ENCODE assay signal across 8 cellular contexts in the genomic region with DNA sequence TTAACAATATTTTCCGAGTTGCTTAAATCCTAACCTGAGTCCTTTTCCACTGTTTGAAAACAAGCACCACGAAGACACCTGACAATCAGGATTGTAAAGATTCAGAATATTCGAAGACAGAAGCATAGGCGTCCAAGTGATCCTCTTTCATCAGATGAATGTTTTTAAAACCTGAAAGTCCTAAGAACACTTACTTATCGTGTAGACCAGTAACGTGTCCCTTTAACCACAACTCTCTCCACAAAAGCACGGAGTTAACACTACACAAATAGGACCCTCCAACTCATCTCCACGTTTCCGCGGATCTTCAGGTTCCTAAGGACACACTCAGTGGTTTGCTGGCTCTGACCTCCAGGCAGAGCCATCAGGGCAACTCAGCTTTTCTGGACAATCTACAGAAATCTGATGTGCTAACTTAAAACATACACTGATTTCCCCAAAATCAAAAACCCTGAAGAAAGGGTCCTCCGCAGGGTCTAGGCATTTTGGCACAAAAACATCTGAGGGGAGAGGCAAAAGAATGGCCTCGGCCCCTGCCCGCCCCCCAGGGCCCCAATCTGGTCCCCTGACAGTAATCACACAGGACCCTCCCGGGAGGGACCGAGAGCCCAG. TPM values are rescaled to one million over a fixed set of nuclear protein-coding genes. Genes with fewer than 3 reads are reported as not detected.
DNase-seq lines count a peak whose midpoint lies in the region; ATAC-seq, FAIRE-seq and TF ChIP-seq lines count a peak whose summit lies in the region.

No MANE protein-coding gene starts in this region.

- peak overlapping the region; percentile 71 to 82 (median 77) for H3K4me3 ChIP-seq in H1 (ENCODE audit: extremely low read depth in 1 of 4, insufficient read depth in 2 of 4, low read depth in 3 of 4, low read length in 4 of 4)

- H3K4ac ChIP-seq in H1 (replicated peaks; ENCODE audit: insufficient read length, low read depth, low read length), result no peak overlapping the region

- CTCF ChIA-PET in H1 (lab: Charles Lee; ENCODE audit: partially characterized antibody), result interaction anchor here (0.6 kb wide), 1 partner anchor 204 kb away, joined by 3 read pairs; no protein-coding TSS in a partner anchor

- H3K4me3 Mint-ChIP-seq in activated naive CD4-positive, alpha-beta T cell treated with anti-CD3 and anti-CD28 coated beads, Interleukin-2, amount 50 U/mL, for 24 hours, result peak overlapping the region; percentile 91
- peak overlapping the region; percentile 88 to 91 (median 90) for H3K4me3 Mint-ChIP-seq in nephron

- H3K36me3 Mint-ChIP-seq in activated naive CD4-positive, alpha-beta T cell treated with anti-CD3 and anti-CD28 coated beads, Interleukin-2, amount 50 U/mL, for 24 hours, result peaks cover 3% of the 10 kb centered on the region
- peaks cover 4% of the 10 kb centered on the region for H3K36me3 Mint-ChIP-seq in nephron (ENCODE audit: low read depth)

- TF ChIP-seq RAD21 in H1 (IDR thresholded peaks at IDR 0.05 in 1 of 2, conservative IDR thresholded peaks at IDR 0.05 in 1 of 2; ENCODE audit: low read depth in 2 of 2, low read length in 2 of 2), result no peak

- no peak for FAIRE-seq in H1 (lab: Jason Lieb, UNC)

- no peak for DNase-seq in activated naive CD4-positive, alpha-beta T cell (lab: John Stamatoyannopoulos, UW)
- peak; percentile 11 for DNase-seq in RPMI7951 (ENCODE audit: low read depth)
- DNase-seq in H1 (ENCODE audit: low read depth in 1 of 2, low spot score in 2 of 2), result no peak
- no peak for DNase-seq in kidney glomerular epithelial cell (lab: John Stamatoyannopoulos, UW)
- no peak for DNase-seq in NCI-H226

- H3K56ac ChIP-seq in H1 (replicated peaks; ENCODE audit: insufficient read length, low read depth, low read length), result no peak overlapping the region

- H3K18ac ChIP-seq in H1 (ENCODE audit: extremely low read depth, low read length), result no peak overlapping the region

- H3K36me3 ChIP-seq in H1 (ENCODE audit: control insufficient read depth in 2 of 4, insufficient read depth in 4 of 4, low read length in 3 of 4), result no peaks in the 10 kb centered on the region; a peak in 1 of 8 replicates

- peaks cover 14 to 54% of the 10 kb centered on the region in 2 experiments for H3K79me2 ChIP-seq in H1 (ENCODE audit: control insufficient read depth in 1 of 2, insufficient read depth in 2 of 2, low read length in 2 of 2)

- H3K4me2 ChIP-seq in H1 (ENCODE audit: insufficient read depth in 1 of 2, low read depth in 2 of 2, low read length in 2 of 2), result peak overlapping the region; percentile 66 to 83

- H3K9ac ChIP-seq in H1 (replicated peaks in 1 of 4; ENCODE audit: extremely low read depth in 1 of 4, low read depth in 3 of 4, low read length in 3 of 4), result peak overlapping the region; percentile 41 to 94 (median 64); a peak in 6 of 7 replicates

- H3K79me1 ChIP-seq in H1 (ENCODE audit: low read depth, low read length), result peaks cover 3% of the 10 kb centered on the region; the same call in 1 of the 2 replicates

- peaks cover 5 to 6% of the 10 kb centered on the region in 2 experiments for H4K20me1 ChIP-seq in H1 (replicated peaks in 1 of 2; ENCODE audit: control insufficient read depth in 1 of 2, insufficient read depth in 2 of 2, low read length in 2 of 2)

- H3K23me2 ChIP-seq in H1 (ENCODE audit: low read depth, low read length), result peaks cover 4% of the 10 kb centered on the region; the same call in 1 of the 2 replicates

- H4K8ac ChIP-seq in H1 (ENCODE audit: extremely low read depth, insufficient read depth, low read length), result no peak overlapping the region

- no peak overlapping the region for H2BK12ac ChIP-seq in H1 (ENCODE audit: low read depth, low read length)

- ATAC-seq in HG02840 (IDR thresholded peaks at IDR 0.05; ENCODE audit: low FRiP score, unreplicated experiment), result no peak

- H3K27ac Mint-ChIP-seq in activated naive CD4-positive, alpha-beta T cell treated with anti-CD3 and anti-CD28 coated beads, Interleukin-2, amount 50 U/mL, for 24 hours, result peak overlapping the region; percentile 80
- peak overlapping the region; percentile 65 to 97 (median 71) for H3K27ac Mint-ChIP-seq in nephron

- no peak overlapping the region for H4K91ac ChIP-seq in H1 (replicated peaks; ENCODE audit: insufficient read length, low read length)

- no peaks in the 10 kb centered on the region; a peak in 1 of 4 replicates for H3K9me3 ChIP-seq in H1 (ENCODE audit: insufficient read depth in 2 of 2, low read depth in 1 of 2, low read length in 1 of 2)

- POLR2A ChIA-PET in H1 (lab: Charles Lee; ENCODE audit: partially characterized antibody), result interaction anchor here (0.6 to 2.1 kb wide), 5 partner anchors 11 to 206 kb away, joined by 3 to 5 read pairs (median 3); no protein-coding TSS in a partner anchor

- no peaks in the 10 kb centered on the region for H3K27me3 Mint-ChIP-seq in activated naive CD4-positive, alpha-beta T cell treated with anti-CD3 and anti-CD28 coated beads, Interleukin-2, amount 50 U/mL, for 24 hours
- H3K27me3 Mint-ChIP-seq in nephron (ENCODE audit: low read depth), result no peaks in the 10 kb centered on the region

- no peak overlapping the region for H4K5ac ChIP-seq in H1 (ENCODE audit: insufficient read length, low read depth, low read length)

- H3K4me1 ChIP-seq in H1 (replicated peaks in 1 of 4; ENCODE audit: control insufficient read depth in 3 of 4, insufficient read depth in 4 of 4, low read length in 3 of 4), result peaks cover 0 to 2% (median 2%) of the 10 kb centered on the region in 4 experiments; a peak in 3 of 7 replicates

- no peak overlapping the region for H3K23ac ChIP-seq in H1 (ENCODE audit: insufficient read length)

- H2BK120ac ChIP-seq in H1 (replicated peaks; ENCODE audit: low read depth, low read length), result no peak overlapping the region

- H2BK20ac ChIP-seq in H1 (ENCODE audit: low read length), result no peak overlapping the region

- no peaks in the 10 kb centered on the region for H3K9me3 Mint-ChIP-seq in activated naive CD4-positive, alpha-beta T cell treated with anti-CD3 and anti-CD28 coated beads, Interleukin-2, amount 50 U/mL, for 24 hours
- no peaks in the 10 kb centered on the region for H3K9me3 Mint-ChIP-seq in nephron

- no peak overlapping the region for H3K27ac ChIP-seq in H1 (ENCODE audit: low read depth, low read length)

- H2AK5ac ChIP-seq in H1 (ENCODE audit: low read depth, low read length), result no peak overlapping the region; the same call in 1 of the 2 replicates

- H2BK5ac ChIP-seq in H1 (ENCODE audit: low read depth, low read length), result no peak overlapping the region

- H2BK15ac ChIP-seq in H1 (ENCODE audit: low read length), result no peak overlapping the region

- no peak for TF ChIP-seq EP300 in H1 (IDR thresholded peaks at IDR 0.05; ENCODE audit: borderline replicate concordance in 1 of 2, low read depth in 2 of 2, low read length in 2 of 2)

- H3K27me3 ChIP-seq in H1 (replicated peaks in 1 of 4; ENCODE audit: control insufficient read depth in 3 of 4, extremely low read depth in 1 of 4, insufficient read depth in 3 of 4, low read length in 3 of 4), result no peaks in the 10 kb centered on the region

- no peak overlapping the region for H3K14ac ChIP-seq in H1 (ENCODE audit: insufficient read length)

- H3K4me1 Mint-ChIP-seq in activated naive CD4-positive, alpha-beta T cell treated with anti-CD3 and anti-CD28 coated beads, Interleukin-2, amount 50 U/mL, for 24 hours, result peaks cover 54% of the 10 kb centered on the region
- H3K4me1 Mint-ChIP-seq in nephron, result peaks cover 54% of the 10 kb centered on the region

- H2AFZ ChIP-seq in H1 (ENCODE audit: low read length), result no peak overlapping the region

- no peak for TF ChIP-seq POLR2A in H1 (IDR thresholded peaks at IDR 0.05; ENCODE audit: control extremely low read depth in 1 of 2, low read depth in 2 of 2, low read length in 2 of 2)

- 12% methylated on average over 13 of the region's 15 CpGs; no CpG with 5 or more reads in 1 of the 2 experiments for WGBS in H1 (ENCODE audit: extremely low coverage in 1 of 2, insufficient coverage in 1 of 2, insufficient read length in 1 of 2, insufficient replicate concordance in 2 of 2, low coverage in 1 of 2, low lambda C conversion rate in 2 of 2, missing lambda C conversion rate in 1 of 2), 2 experiments

- TF ChIP-seq CTCF in H1 (IDR thresholded peaks at IDR 0.05; ENCODE audit: control extremely low read depth in 1 of 3, insufficient read depth in 1 of 3, low read depth in 1 of 3, low read length in 3 of 3), result no peak
- no peak for TF ChIP-seq CTCF in nephron (IDR thresholded peaks at IDR 0.05; ENCODE audit: unreplicated experiment in 3 of 3)

TF ChIP-seq in H1, 55 proteins besides CTCF, POLR2A, EP300 and RAD21:
- TF ChIP-seq ASH2L (IDR thresholded peaks at IDR 0.05; ENCODE audit: low read length) (peak; percentile 61), CHD1 (IDR thresholded peaks at IDR 0.05; ENCODE audit: low read depth, low read length) (no peak)

RNA-seq across cellular contexts. Expression of a gene that starts 1.1 kb away (rescaled TPM):
- 34.1 and 34.2 TPM in 2 replicates for total RNA-seq in RPMI7951 (2014; rRNA removed; shearing (Covaris generic))
- total RNA-seq in H1 (2021; fragmentation: NEBNext Ultra II Directional; extraction: Animal tissue kit (Norgen Biotek cat#: 25700)), result 60.2 and 61.8 TPM in 2 replicates
- 8.1 and 11.9 TPM in 2 replicates for polyA plus RNA-seq in H1 (2011; rRNA removed)
- polyA plus RNA-seq in H1 (2011; cell fraction: cytosol; rRNA removed), result 15.2 TPM
- polyA plus RNA-seq in H1 (2011; cell fraction: nucleus; rRNA removed), result 33.2 TPM
- polyA plus RNA-seq in H1 (2012, experiment 1 of 2), result 18.4 to 26.5 TPM (median 24.5 TPM) in 4 replicates
- 1.2 TPM for polyA plus RNA-seq in H1 (2012, experiment 2 of 2)
- polyA plus RNA-seq in H1 (2013, experiment 1 of 2), result 64.6 TPM
- polyA plus RNA-seq in H1 (2013, experiment 2 of 2), result 66.0 TPM
- polyA minus RNA-seq in H1 (2011; rRNA and poly(A)+ RNA removed), result 93.2 and 119 TPM in 2 replicates
- polyA minus RNA-seq in H1 (2011; cell fraction: cytosol; rRNA and poly(A)+ RNA removed), result 46.0 TPM
- polyA minus RNA-seq in H1 (2011; cell fraction: nucleus; rRNA and poly(A)+ RNA removed), result 149 TPM
